ENCODE assay signal across 11 cellular contexts in genomic region chr4:57676394-57676793, GRCh38.
"Had no signal": no experiment of that assay in that cellular context is flagged by ENCODE, and none has a peak within 500 bp of the region (broad histone marks: within the 10 kb centered on the region; RNA-seq: fewer than 3 reads in every experiment).

No MANE protein-coding gene starts in this region.

- H3K9me3 ChIP-seq: HAP-1 had no signal

- H3K9ac ChIP-seq: GM23248 had no signal

- H2AFZ ChIP-seq: GM23248 had no signal

- H3K4me3 ChIP-seq: GM23248, GM23338, HAP-1 had no signal

- H3K9me3 Mint-ChIP-seq: GM23338 had no signal

- H3K27ac ChIP-seq: GM23248 had no signal

- H3K4me3 Mint-ChIP-seq: GM23338, H9, HFFc6 had no signal

- DNase-seq: GM23248, GOT3, H7, H9, HCEC 1CT, HFFc6 had no signal

- H3K27ac Mint-ChIP-seq: GM23338, H9, HFFc6 had no signal

- H3K4me2 ChIP-seq: GM23338 had no signal

- ATAC-seq: GM23338, HCT116 had no signal

- H3K36me3 ChIP-seq: HAP-1 had no signal

- FAIRE-seq: H1, H54 had no signal

- H3K4me1 ChIP-seq: HAP-1 had no signal
